14 cellular contexts compared by ENCODE assay signal in the genomic region with DNA sequence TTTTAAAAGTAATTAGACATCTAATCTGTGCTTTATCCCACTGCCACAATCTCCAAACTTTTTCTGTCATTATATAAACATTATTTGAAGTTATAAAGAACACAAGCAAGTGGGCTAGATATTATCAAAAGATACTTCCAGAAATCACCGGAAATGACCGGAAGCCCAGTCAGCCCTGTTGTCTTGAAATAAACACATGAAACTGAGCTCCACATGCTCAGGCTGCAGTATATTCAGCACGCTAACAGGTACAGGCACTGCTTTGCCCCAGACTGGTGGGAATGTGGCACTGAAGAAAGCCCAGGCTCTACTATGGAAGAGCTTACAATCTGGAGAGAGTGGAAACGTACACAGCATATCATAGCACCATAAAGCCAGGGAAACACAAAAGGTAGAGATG.
A peak's percentile ranks its signal among the peaks of the same experiment; 100 is the strongest.
DNase-seq lines count a peak whose midpoint lies in the region; ATAC-seq, FAIRE-seq and TF ChIP-seq lines count a peak whose summit lies in the region.
"Had no signal": no experiment of that assay in that cellular context is flagged by ENCODE, and none has a peak within 500 bp of the region (broad histone marks: within the 10 kb centered on the region; RNA-seq: fewer than 3 reads in every experiment).

No MANE protein-coding gene starts in this region.

- H3K4me3 ChIP-seq in HepG2 (replicated peaks in 1 of 3; ENCODE audit: insufficient read depth in 1 of 3, low read depth in 2 of 3, low read length in 3 of 3) (no peak overlapping the region), thyroid gland (replicated peaks in 1 of 3) (no peak overlapping the region)
- H3K4me3 ChIP-seq: heart left ventricle had no signal

- CTCF ChIA-PET in activated CD8-positive, alpha-beta T cell treated with anti-CD3 and anti-CD28 coated beads, Interleukin-2, amount 10 ng/mL, durations not matched to agents 7 days and 5 days (lab: Charles Lee), result interaction anchor here (1.0 to 1.5 kb wide), 3 partner anchors 11 to 26 kb away, joined by 3 to 5 read pairs (median 4); no protein-coding TSS in a partner anchor
- CTCF ChIA-PET in activated CD8-positive, alpha-beta T cell treated with anti-CD3 and anti-CD28 coated beads for 36 hours (lab: Charles Lee), result no interaction called here
- CTCF ChIA-PET in HepG2 (lab: Yijun Ruan, JAX; ENCODE audit: low intra/inter-chr PET ratio, low total read pairs), result no interaction called here

- H3K36me3 Mint-ChIP-seq in activated CD8-positive, alpha-beta T cell treated with anti-CD3 and anti-CD28 coated beads, Interleukin-2, amount 10 ng/mL, durations not matched to agents 7 days and 5 days (ENCODE audit: low read depth), result peaks cover 24% of the 10 kb centered on the region
- peaks cover 20% of the 10 kb centered on the region for H3K36me3 Mint-ChIP-seq in activated CD8-positive, alpha-beta T cell treated with anti-CD3 and anti-CD28 coated beads for 36 hours (ENCODE audit: low read depth)

- peak overlapping the region; percentile 81 for H3K27ac ChIP-seq in VCaP
- H3K27ac ChIP-seq in HepG2 (ENCODE audit: extremely low read length, insufficient read depth, low read length), result peak overlapping the region; percentile 29
- H3K27ac ChIP-seq in thyroid gland, result peak overlapping the region; percentile 29 to 92 (median 73)
- H3K27ac ChIP-seq: neutrophil had no signal

- TF ChIP-seq EP300 in HepG2 (IDR thresholded peaks at IDR 0.05; ENCODE audit: low read depth in 2 of 2, low read length in 2 of 2) (no peak), HepG2 (CRISPR knock-in tag; IDR thresholded peaks at IDR 0.05; ENCODE audit: borderline replicate concordance) (no peak)

- BruUV-seq in HepG2 (replicated peaks; lab: Mats Ljungman, UMichigan), result no TSS peak

- H3K9me3 ChIP-seq in HepG2 (ENCODE audit: low read length), result no peaks in the 10 kb centered on the region
- H3K9me3 ChIP-seq in thyroid gland, result no peaks in the 10 kb centered on the region
- H3K9me3 ChIP-seq: heart left ventricle, neutrophil had no signal

- H3K79me2 ChIP-seq in HepG2 (ENCODE audit: insufficient read depth, low read length), result no peaks in the 10 kb centered on the region

- peaks cover 49% of the 10 kb centered on the region for H3K4me1 Mint-ChIP-seq in activated CD8-positive, alpha-beta T cell treated with anti-CD3 and anti-CD28 coated beads, Interleukin-2, amount 10 ng/mL, durations not matched to agents 7 days and 5 days (ENCODE audit: low read depth)
- peaks cover 38% of the 10 kb centered on the region for H3K4me1 Mint-ChIP-seq in activated CD8-positive, alpha-beta T cell treated with anti-CD3 and anti-CD28 coated beads for 36 hours (ENCODE audit: low read depth)

- no peak overlapping the region for H3K4me2 ChIP-seq in HepG2 (ENCODE audit: low read depth, low read length)

- no peak for TF ChIP-seq POLR2A in HepG2 (IDR thresholded peaks at IDR 0.05; ENCODE audit: insufficient read depth in 1 of 2, low read depth in 2 of 2, low read length in 2 of 2)
- no peak for TF ChIP-seq POLR2A in thyroid gland (IDR thresholded peaks at IDR 0.05)

- intact Hi-C loops in activated CD8-positive, alpha-beta T cell treated with anti-CD3 and anti-CD28 coated beads for 36 hours (cut with micrococcal nuclease), result no loop called here
- intact Hi-C loops in HepG2 (cut with micrococcal nuclease; ENCODE audit: unreplicated experiment) (no loop called here), thyroid gland (cut with DNase I) (no loop called here)

- no peaks in the 10 kb centered on the region for H4K20me1 ChIP-seq in HepG2 (ENCODE audit: insufficient read depth, low read length)

- H3K27ac Mint-ChIP-seq in activated CD8-positive, alpha-beta T cell treated with anti-CD3 and anti-CD28 coated beads, Interleukin-2, amount 10 ng/mL, durations not matched to agents 7 days and 5 days, result peak overlapping the region; percentile 12
- no peak overlapping the region for H3K27ac Mint-ChIP-seq in activated CD8-positive, alpha-beta T cell treated with anti-CD3 and anti-CD28 coated beads for 36 hours

- ATAC-seq in activated CD8-positive, alpha-beta T cell treated with anti-CD3 and anti-CD28 coated beads, Interleukin-2, amount 10 ng/mL, durations not matched to agents 7 days and 5 days, result no peak
- ATAC-seq in activated CD8-positive, alpha-beta T cell treated with anti-CD3 and anti-CD28 coated beads for 36 hours, result no peak
- ATAC-seq in HepG2, result peak; percentile 74
- ATAC-seq in GM21360 (IDR thresholded peaks at IDR 0.05; ENCODE audit: unreplicated experiment), result no peak
- ATAC-seq: activated naive CD4-positive, alpha-beta T cell treated with anti-CD3 and anti-CD28 coated beads, Interleukin-2, amount 50 U/mL, for 72 hours; heart left ventricle had no signal

- no peak for TF ChIP-seq RAD21 in HepG2 (CRISPR knock-in tag; IDR thresholded peaks at IDR 0.05)

- no peaks in the 10 kb centered on the region for H3K9me3 Mint-ChIP-seq in activated CD8-positive, alpha-beta T cell treated with anti-CD3 and anti-CD28 coated beads, Interleukin-2, amount 10 ng/mL, durations not matched to agents 7 days and 5 days (ENCODE audit: insufficient read depth)
- peaks cover 3% of the 10 kb centered on the region for H3K9me3 Mint-ChIP-seq in activated CD8-positive, alpha-beta T cell treated with anti-CD3 and anti-CD28 coated beads for 36 hours

- FAIRE-seq in HepG2 (lab: Jason Lieb, UNC), result no peak
- FAIRE-seq: TTC549 had no signal

- no peak overlapping the region for H3K4me3 Mint-ChIP-seq in activated CD8-positive, alpha-beta T cell treated with anti-CD3 and anti-CD28 coated beads, Interleukin-2, amount 10 ng/mL, durations not matched to agents 7 days and 5 days
- no peak overlapping the region for H3K4me3 Mint-ChIP-seq in activated CD8-positive, alpha-beta T cell treated with anti-CD3 and anti-CD28 coated beads for 36 hours

- 59% methylated on average over 4 of the region's 4 CpGs for WGBS in HepG2 (ENCODE audit: low lambda C conversion rate)
- WGBS in thyroid gland, 2 donors, result 42 to 57% methylated on average over 4 of the region's 4 CpGs

- H3K36me3 ChIP-seq in HepG2 (replicated peaks in 1 of 2; ENCODE audit: control insufficient read depth in 1 of 2, insufficient read depth in 2 of 2, low read length in 2 of 2), result no peaks in the 10 kb centered on the region
- no peaks in the 10 kb centered on the region for H3K36me3 ChIP-seq in thyroid gland
- H3K36me3 ChIP-seq: heart left ventricle, neutrophil had no signal

- POLR2A ChIA-PET in activated CD8-positive, alpha-beta T cell treated with anti-CD3 and anti-CD28 coated beads, Interleukin-2, amount 10 ng/mL, durations not matched to agents 7 days and 5 days (lab: Charles Lee), result no interaction called here
- POLR2A ChIA-PET in activated CD8-positive, alpha-beta T cell treated with anti-CD3 and anti-CD28 coated beads for 36 hours (lab: Charles Lee), result no interaction called here
- POLR2A ChIA-PET in HepG2 (lab: Yijun Ruan, JAX), result interaction anchor here (1.0 to 2.5 kb wide), 4 partner anchors 38 to 400 kb away, joined by 3 to 17 read pairs (median 6); partner anchors contain the start of gene BTG1

- peaks cover 32% of the 10 kb centered on the region for H3K4me1 ChIP-seq in HepG2 (ENCODE audit: insufficient read depth, low read length)
- H3K4me1 ChIP-seq in thyroid gland, result peaks cover 27 to 41% of the 10 kb centered on the region in 2 donors

- no peaks in the 10 kb centered on the region for H3K27me3 Mint-ChIP-seq in activated CD8-positive, alpha-beta T cell treated with anti-CD3 and anti-CD28 coated beads, Interleukin-2, amount 10 ng/mL, durations not matched to agents 7 days and 5 days (ENCODE audit: low read depth)
- no peaks in the 10 kb centered on the region for H3K27me3 Mint-ChIP-seq in activated CD8-positive, alpha-beta T cell treated with anti-CD3 and anti-CD28 coated beads for 36 hours

- in situ Hi-C loops in HepG2 (cut with HindIII; ENCODE audit: extremely low pct_ligation_motif_present, low pct_unique_long_range_greater_than_20kb), result no loop called here

- no peak overlapping the region for H3K9ac ChIP-seq in HepG2 (ENCODE audit: insufficient read depth, low read depth, low read length)

- no peak for TF ChIP-seq CTCF in activated CD8-positive, alpha-beta T cell treated with anti-CD3 and anti-CD28 coated beads for 36 hours (IDR thresholded peaks at IDR 0.05)
- TF ChIP-seq CTCF in VCaP (conservative IDR thresholded peaks at IDR 0.05), result no peak
- TF ChIP-seq CTCF in HepG2 (CRISPR knock-in tag; IDR thresholded peaks at IDR 0.05), result no peak
- TF ChIP-seq CTCF in thyroid gland (IDR thresholded peaks at IDR 0.05), result no peak

- H3K27me3 ChIP-seq in HepG2 (ENCODE audit: control insufficient read depth in 1 of 2, insufficient read depth in 2 of 2, low read length in 2 of 2) (no peaks in the 10 kb centered on the region), thyroid gland (no peaks in the 10 kb centered on the region)
- H3K27me3 ChIP-seq: heart left ventricle had no signal

- DNase-seq in activated CD8-positive, alpha-beta T cell treated with anti-CD3 and anti-CD28 coated beads, Interleukin-2, amount 10 ng/mL, durations not matched to agents 7 days and 5 days, result no peak
- DNase-seq in activated CD8-positive, alpha-beta T cell treated with anti-CD3 and anti-CD28 coated beads for 36 hours, result no peak
- DNase-seq in HepG2 (ENCODE audit: low spot score), result no peak
- peak; percentile 18 to 22 for DNase-seq in thyroid gland
- DNase-seq in NCI-H1105 treated with DMSO at 0.1 percent for 48 hours (lab: John Stamatoyannopoulos, UW), result no peak
- no peak for DNase-seq in AG08395 (ENCODE audit: low spot score)
- DNase-seq: caudate nucleus, heart left ventricle, SIG-M5 had no signal

- H2AFZ ChIP-seq in HepG2 (ENCODE audit: low read length), result no peak overlapping the region

TF ChIP-seq in HepG2, 621 proteins besides CTCF, POLR2A, EP300 and RAD21 (continues in another document):
- TF ChIP-seq SMC3 (IDR thresholded peaks at IDR 0.05; ENCODE audit: low read length), result no peak
- no peak for TF ChIP-seq PCBP1 (IDR thresholded peaks at IDR 0.05; ENCODE audit: borderline replicate concordance, low read depth, low read length)
- no peak for TF ChIP-seq ZNF678 (CRISPR knock-in tag; IDR thresholded peaks at IDR 0.05)
- TF ChIP-seq, protein P1, sequence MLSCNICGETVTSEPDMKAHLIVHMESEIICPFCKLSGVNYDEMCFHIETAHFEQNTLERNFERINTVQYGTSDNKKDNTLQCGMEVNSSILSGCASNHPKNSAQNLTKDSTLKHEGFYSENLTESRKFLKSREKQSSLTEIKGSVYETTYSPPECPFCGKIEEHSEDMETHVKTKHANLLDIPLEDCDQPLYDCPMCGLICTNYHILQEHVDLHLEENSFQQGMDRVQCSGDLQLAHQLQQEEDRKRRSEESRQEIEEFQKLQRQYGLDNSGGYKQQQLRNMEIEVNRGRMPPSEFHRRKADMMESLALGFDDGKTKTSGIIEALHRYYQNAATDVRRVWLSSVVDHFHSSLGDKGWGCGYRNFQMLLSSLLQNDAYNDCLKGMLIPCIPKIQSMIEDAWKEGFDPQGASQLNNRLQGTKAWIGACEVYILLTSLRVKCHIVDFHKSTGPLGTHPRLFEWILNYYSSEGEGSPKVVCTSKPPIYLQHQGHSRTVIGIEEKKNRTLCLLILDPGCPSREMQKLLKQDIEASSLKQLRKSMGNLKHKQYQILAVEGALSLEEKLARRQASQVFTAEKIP (CRISPR knock-in tag; IDR thresholded peaks at IDR 0.05; ENCODE audit: borderline replicate concordance), result no peak
- TF ChIP-seq ARID2 (CRISPR knock-in tag; IDR thresholded peaks at IDR 0.05; ENCODE audit: borderline replicate concordance), result no peak
- no peak for TF ChIP-seq CENPT (CRISPR knock-in tag; IDR thresholded peaks at IDR 0.05; ENCODE audit: low read depth)
- TF ChIP-seq SMAD1 (CRISPR knock-in tag; IDR thresholded peaks at IDR 0.05; ENCODE audit: borderline replicate concordance, low read depth), result no peak

Comparison
In these comparisons a context has a peak if more than half of its experiments do, and no peak if none do; other contexts are left out.
1. DNase-seq: peak in thyroid gland (2 of 2); none in activated CD8-positive, alpha-beta T cell treated with anti-CD3 and anti-CD28 coated beads, Interleukin-2, amount 10 ng/mL, durations not matched to agents 7 days and 5 days (single experiment), activated CD8-positive, alpha-beta T cell treated with anti-CD3 and anti-CD28 coated beads for 36 hours (single experiment), HepG2 (single experiment), NCI-H1105 treated with DMSO at 0.1 percent for 48 hours (single experiment) and AG08395 (single experiment).
2. H3K27ac ChIP-seq: peak in every context shown above with its lines; median percentile 81 in VCaP; 73 in thyroid gland; 29 in HepG2.